In the genomic region with DNA sequence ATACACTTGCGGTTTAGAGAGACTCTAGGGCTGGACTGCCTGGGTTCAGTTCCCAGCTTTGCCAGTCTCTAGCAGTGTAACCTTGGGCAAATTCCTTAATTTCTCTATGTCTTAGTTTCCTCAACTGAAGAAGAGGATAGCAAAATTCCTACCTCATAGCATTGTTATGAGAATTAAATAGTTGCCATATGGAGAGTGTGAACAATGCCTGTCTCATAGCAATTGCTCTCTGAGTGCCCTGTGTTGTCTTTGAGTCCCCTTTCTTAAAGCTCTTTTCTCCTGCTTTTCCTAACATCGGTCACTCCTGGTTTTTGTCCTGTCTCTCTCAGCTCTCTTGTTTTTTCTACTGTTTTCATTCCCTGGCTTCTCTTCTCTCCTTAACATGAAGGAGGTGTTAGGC, we compare ENCODE assay signal across 22 cellular contexts.
"Had no signal": no experiment of that assay in that cellular context is flagged by ENCODE, and none has a peak within 500 bp of the region (broad histone marks: within the 10 kb centered on the region; RNA-seq: fewer than 3 reads in every experiment).

No MANE protein-coding gene starts in this region.

- H3K4me1 ChIP-seq: gastrocnemius medialis had no signal

- H3K27me3 ChIP-seq: breast epithelium, gastrocnemius medialis, spleen had no signal

- H3K27ac ChIP-seq: breast epithelium, gastrocnemius medialis, left ventricle myocardium inferior, spleen, thoracic aorta had no signal

- H3K36me3 ChIP-seq: breast epithelium had no signal

- H3K9me3 ChIP-seq: breast epithelium, gastrocnemius medialis, left ventricle myocardium inferior, spleen, thoracic aorta had no signal

- H3K4me3 ChIP-seq: breast epithelium, gastrocnemius medialis, left ventricle myocardium inferior, lung, spleen, thoracic aorta had no signal

- H3K27me3 Mint-ChIP-seq: activated CD4-positive, alpha-beta T cell treated with anti-CD3 and anti-CD28 coated beads for 36 hours; activated CD8-positive, alpha-beta memory T cell treated with anti-CD3 and anti-CD28 coated beads, Interleukin-2, amount 10 ng/mL, durations not matched to agents 7 days and 5 days had no signal

- H3K9me3 Mint-ChIP-seq: nephron had no signal

- ATAC-seq: activated CD4-positive, alpha-beta T cell treated with anti-CD3 and anti-CD28 coated beads for 36 hours; activated CD8-positive, alpha-beta memory T cell treated with anti-CD3 and anti-CD28 coated beads, Interleukin-2, amount 10 ng/mL, durations not matched to agents 7 days and 5 days; activated CD8-positive, alpha-beta T cell treated with anti-CD3 and anti-CD28 coated beads, Interleukin-2, amount 10 ng/mL, durations not matched to agents 7 days and 5 days; gastrocnemius medialis; right cardiac atrium; stimulated activated naive CD8-positive, alpha-beta T cell treated with anti-CD3 and anti-CD28 coated beads, Interleukin-15, Interleukin-2, amounts not matched to agents 100 U/mL and 50 U/mL, for 24 hours had no signal

- H3K4me1 Mint-ChIP-seq: activated CD4-positive, alpha-beta T cell treated with anti-CD3 and anti-CD28 coated beads for 36 hours; activated CD8-positive, alpha-beta memory T cell treated with anti-CD3 and anti-CD28 coated beads, Interleukin-2, amount 10 ng/mL, durations not matched to agents 7 days and 5 days had no signal

- H3K27ac Mint-ChIP-seq: activated CD4-positive, alpha-beta T cell treated with anti-CD3 and anti-CD28 coated beads for 36 hours; activated CD8-positive, alpha-beta memory T cell treated with anti-CD3 and anti-CD28 coated beads, Interleukin-2, amount 10 ng/mL, durations not matched to agents 7 days and 5 days; activated CD8-positive, alpha-beta T cell treated with anti-CD3 and anti-CD28 coated beads, Interleukin-2, amount 10 ng/mL, durations not matched to agents 7 days and 5 days; nephron had no signal

- DNase-seq: activated CD4-positive, alpha-beta T cell treated with anti-CD3 and anti-CD28 coated beads for 36 hours; activated CD4-positive, CD25-positive, alpha-beta regulatory T cell; activated CD8-positive, alpha-beta memory T cell treated with anti-CD3 and anti-CD28 coated beads, Interleukin-2, amount 10 ng/mL, durations not matched to agents 7 days and 5 days; activated CD8-positive, alpha-beta T cell treated with anti-CD3 and anti-CD28 coated beads, Interleukin-2, amount 10 ng/mL, durations not matched to agents 7 days and 5 days; activated effector memory CD4-positive, alpha-beta T cell treated with Interleukin-2 at 50 U/mL for 16 hours; activated naive CD4-positive, alpha-beta T cell treated with Interleukin-2 at 50 U/mL for 16 hours; activated T-cell treated with anti-CD3 and anti-CD28 coated beads, Interleukin-2, amount 50 U/mL, for 48 hours; amygdala; central memory CD4-positive, alpha-beta T cell; gastrocnemius medialis; glutamatergic neuron; left ventricle myocardium inferior; posterior cingulate gyrus; right cardiac atrium; spleen; stimulated activated naive CD8-positive, alpha-beta T cell treated with anti-CD3 and anti-CD28 coated beads, Interleukin-15, Interleukin-2, amounts not matched to agents 100 U/mL and 50 U/mL, for 24 hours had no signal

- H3K4me3 Mint-ChIP-seq: activated CD4-positive, alpha-beta T cell treated with anti-CD3 and anti-CD28 coated beads for 36 hours; activated CD8-positive, alpha-beta memory T cell treated with anti-CD3 and anti-CD28 coated beads, Interleukin-2, amount 10 ng/mL, durations not matched to agents 7 days and 5 days; activated CD8-positive, alpha-beta T cell treated with anti-CD3 and anti-CD28 coated beads, Interleukin-2, amount 10 ng/mL, durations not matched to agents 7 days and 5 days; nephron had no signal

- FAIRE-seq: endothelial cell of umbilical vein, urothelium cell line had no signal
